1 cellular context compared by ENCODE assay signal in the genomic region with DNA sequence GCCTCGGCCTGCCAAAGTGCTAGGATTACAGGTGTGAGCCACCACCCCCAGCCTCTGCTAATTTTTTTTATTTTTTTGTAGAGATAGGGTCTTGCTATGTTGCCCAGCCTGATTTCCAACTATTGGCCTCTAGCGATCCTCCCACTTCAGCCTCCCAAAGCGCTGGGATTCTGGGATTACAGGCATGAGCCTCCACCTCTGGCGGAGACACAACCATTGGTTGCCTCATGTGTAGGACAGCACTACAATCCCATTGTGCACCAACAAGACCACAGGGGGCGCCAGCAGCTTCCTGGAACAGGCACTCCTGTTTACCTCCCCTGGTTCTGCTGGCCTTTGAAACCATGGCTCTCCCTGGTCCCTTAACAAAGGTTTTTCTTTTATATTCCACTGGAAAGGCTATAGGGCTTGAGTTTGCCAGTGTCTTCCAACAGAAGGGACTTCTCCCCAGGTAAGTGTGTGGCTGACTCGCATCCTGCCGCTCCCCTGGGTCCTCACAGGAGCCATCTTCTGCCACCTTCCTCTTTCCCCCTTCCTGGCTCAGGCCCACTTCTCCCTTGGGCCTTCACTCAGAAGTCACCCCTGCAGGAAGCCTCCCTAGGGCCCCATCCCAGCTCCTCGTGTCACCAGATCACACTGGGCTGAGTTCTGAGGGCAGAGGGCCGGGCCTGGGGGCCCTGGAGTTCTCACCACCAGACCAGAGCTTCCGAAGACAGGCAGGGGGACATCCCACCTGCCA.
A peak's percentile ranks its signal among the peaks of the same experiment; 100 is the strongest.
TF ChIP-seq lines count a peak whose summit lies in the region.

No MANE protein-coding gene starts in this region.

TF ChIP-seq in K562, 482 proteins besides CTCF, POLR2A, EP300 and RAD21 (continued from another document and continues in another):
- TF ChIP-seq, protein P1, sequence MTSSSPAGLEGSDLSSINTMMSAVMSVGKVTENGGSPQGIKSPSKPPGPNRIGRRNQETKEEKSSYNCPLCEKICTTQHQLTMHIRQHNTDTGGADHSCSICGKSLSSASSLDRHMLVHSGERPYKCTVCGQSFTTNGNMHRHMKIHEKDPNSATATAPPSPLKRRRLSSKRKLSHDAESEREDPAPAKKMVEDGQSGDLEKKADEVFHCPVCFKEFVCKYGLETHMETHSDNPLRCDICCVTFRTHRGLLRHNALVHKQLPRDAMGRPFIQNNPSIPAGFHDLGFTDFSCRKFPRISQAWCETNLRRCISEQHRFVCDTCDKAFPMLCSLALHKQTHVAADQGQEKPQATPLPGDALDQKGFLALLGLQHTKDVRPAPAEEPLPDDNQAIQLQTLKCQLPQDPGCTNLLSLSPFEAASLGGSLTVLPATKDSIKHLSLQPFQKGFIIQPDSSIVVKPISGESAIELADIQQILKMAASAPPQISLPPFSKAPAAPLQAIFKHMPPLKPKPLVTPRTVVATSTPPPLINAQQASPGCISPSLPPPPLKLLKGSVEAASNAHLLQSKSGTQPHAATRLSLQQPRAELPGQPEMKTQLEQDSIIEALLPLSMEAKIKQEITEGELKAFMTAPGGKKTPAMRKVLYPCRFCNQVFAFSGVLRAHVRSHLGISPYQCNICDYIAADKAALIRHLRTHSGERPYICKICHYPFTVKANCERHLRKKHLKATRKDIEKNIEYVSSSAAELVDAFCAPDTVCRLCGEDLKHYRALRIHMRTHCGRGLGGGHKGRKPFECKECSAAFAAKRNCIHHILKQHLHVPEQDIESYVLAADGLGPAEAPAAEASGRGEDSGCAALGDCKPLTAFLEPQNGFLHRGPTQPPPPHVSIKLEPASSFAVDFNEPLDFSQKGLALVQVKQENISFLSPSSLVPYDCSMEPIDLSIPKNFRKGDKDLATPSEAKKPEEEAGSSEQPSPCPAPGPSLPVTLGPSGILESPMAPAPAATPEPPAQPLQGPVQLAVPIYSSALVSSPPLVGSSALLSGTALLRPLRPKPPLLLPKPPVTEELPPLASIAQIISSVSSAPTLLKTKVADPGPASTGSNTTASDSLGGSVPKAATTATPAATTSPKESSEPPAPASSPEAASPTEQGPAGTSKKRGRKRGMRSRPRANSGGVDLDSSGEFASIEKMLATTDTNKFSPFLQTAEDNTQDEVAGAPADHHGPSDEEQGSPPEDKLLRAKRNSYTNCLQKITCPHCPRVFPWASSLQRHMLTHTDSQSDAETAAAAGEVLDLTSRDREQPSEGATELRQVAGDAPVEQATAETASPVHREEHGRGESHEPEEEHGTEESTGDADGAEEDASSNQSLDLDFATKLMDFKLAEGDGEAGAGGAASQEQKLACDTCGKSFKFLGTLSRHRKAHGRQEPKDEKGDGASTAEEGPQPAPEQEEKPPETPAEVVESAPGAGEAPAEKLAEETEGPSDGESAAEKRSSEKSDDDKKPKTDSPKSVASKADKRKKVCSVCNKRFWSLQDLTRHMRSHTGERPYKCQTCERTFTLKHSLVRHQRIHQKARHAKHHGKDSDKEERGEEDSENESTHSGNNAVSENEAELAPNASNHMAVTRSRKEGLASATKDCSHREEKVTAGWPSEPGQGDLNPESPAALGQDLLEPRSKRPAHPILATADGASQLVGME (CRISPR knock-in tag; IDR thresholded peaks at IDR 0.05) = no peak
- no peak for TF ChIP-seq OTX1 (CRISPR knock-in tag; IDR thresholded peaks at IDR 0.05)
- TF ChIP-seq, protein P2, sequence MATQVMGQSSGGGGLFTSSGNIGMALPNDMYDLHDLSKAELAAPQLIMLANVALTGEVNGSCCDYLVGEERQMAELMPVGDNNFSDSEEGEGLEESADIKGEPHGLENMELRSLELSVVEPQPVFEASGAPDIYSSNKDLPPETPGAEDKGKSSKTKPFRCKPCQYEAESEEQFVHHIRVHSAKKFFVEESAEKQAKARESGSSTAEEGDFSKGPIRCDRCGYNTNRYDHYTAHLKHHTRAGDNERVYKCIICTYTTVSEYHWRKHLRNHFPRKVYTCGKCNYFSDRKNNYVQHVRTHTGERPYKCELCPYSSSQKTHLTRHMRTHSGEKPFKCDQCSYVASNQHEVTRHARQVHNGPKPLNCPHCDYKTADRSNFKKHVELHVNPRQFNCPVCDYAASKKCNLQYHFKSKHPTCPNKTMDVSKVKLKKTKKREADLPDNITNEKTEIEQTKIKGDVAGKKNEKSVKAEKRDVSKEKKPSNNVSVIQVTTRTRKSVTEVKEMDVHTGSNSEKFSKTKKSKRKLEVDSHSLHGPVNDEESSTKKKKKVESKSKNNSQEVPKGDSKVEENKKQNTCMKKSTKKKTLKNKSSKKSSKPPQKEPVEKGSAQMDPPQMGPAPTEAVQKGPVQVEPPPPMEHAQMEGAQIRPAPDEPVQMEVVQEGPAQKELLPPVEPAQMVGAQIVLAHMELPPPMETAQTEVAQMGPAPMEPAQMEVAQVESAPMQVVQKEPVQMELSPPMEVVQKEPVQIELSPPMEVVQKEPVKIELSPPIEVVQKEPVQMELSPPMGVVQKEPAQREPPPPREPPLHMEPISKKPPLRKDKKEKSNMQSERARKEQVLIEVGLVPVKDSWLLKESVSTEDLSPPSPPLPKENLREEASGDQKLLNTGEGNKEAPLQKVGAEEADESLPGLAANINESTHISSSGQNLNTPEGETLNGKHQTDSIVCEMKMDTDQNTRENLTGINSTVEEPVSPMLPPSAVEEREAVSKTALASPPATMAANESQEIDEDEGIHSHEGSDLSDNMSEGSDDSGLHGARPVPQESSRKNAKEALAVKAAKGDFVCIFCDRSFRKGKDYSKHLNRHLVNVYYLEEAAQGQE (CRISPR knock-in tag; IDR thresholded peaks at IDR 0.05; ENCODE audit: low read depth) = no peak
- no peak for TF ChIP-seq ZNF24 (IDR thresholded peaks at IDR 0.05)
- TF ChIP-seq RCOR1 (IDR thresholded peaks at IDR 0.05; ENCODE audit: borderline replicate concordance in 1 of 2, low read depth in 2 of 2, low read length in 2 of 2) = no peak; a peak in 1 of 4 replicates
- TF ChIP-seq BACH1 (tag; IDR thresholded peaks at IDR 0.05) = no peak
- TF ChIP-seq ETV5 (CRISPR knock-in tag; IDR thresholded peaks at IDR 0.05; ENCODE audit: low read depth) = peak; percentile 47; the same call in 1 of the 2 replicates
- TF ChIP-seq ZNF507 (tag; conservative IDR thresholded peaks at IDR 0.05) = no peak
- TF ChIP-seq CEBPB (tag; IDR thresholded peaks at IDR 0.05) = no peak
- TF ChIP-seq, protein P3, sequence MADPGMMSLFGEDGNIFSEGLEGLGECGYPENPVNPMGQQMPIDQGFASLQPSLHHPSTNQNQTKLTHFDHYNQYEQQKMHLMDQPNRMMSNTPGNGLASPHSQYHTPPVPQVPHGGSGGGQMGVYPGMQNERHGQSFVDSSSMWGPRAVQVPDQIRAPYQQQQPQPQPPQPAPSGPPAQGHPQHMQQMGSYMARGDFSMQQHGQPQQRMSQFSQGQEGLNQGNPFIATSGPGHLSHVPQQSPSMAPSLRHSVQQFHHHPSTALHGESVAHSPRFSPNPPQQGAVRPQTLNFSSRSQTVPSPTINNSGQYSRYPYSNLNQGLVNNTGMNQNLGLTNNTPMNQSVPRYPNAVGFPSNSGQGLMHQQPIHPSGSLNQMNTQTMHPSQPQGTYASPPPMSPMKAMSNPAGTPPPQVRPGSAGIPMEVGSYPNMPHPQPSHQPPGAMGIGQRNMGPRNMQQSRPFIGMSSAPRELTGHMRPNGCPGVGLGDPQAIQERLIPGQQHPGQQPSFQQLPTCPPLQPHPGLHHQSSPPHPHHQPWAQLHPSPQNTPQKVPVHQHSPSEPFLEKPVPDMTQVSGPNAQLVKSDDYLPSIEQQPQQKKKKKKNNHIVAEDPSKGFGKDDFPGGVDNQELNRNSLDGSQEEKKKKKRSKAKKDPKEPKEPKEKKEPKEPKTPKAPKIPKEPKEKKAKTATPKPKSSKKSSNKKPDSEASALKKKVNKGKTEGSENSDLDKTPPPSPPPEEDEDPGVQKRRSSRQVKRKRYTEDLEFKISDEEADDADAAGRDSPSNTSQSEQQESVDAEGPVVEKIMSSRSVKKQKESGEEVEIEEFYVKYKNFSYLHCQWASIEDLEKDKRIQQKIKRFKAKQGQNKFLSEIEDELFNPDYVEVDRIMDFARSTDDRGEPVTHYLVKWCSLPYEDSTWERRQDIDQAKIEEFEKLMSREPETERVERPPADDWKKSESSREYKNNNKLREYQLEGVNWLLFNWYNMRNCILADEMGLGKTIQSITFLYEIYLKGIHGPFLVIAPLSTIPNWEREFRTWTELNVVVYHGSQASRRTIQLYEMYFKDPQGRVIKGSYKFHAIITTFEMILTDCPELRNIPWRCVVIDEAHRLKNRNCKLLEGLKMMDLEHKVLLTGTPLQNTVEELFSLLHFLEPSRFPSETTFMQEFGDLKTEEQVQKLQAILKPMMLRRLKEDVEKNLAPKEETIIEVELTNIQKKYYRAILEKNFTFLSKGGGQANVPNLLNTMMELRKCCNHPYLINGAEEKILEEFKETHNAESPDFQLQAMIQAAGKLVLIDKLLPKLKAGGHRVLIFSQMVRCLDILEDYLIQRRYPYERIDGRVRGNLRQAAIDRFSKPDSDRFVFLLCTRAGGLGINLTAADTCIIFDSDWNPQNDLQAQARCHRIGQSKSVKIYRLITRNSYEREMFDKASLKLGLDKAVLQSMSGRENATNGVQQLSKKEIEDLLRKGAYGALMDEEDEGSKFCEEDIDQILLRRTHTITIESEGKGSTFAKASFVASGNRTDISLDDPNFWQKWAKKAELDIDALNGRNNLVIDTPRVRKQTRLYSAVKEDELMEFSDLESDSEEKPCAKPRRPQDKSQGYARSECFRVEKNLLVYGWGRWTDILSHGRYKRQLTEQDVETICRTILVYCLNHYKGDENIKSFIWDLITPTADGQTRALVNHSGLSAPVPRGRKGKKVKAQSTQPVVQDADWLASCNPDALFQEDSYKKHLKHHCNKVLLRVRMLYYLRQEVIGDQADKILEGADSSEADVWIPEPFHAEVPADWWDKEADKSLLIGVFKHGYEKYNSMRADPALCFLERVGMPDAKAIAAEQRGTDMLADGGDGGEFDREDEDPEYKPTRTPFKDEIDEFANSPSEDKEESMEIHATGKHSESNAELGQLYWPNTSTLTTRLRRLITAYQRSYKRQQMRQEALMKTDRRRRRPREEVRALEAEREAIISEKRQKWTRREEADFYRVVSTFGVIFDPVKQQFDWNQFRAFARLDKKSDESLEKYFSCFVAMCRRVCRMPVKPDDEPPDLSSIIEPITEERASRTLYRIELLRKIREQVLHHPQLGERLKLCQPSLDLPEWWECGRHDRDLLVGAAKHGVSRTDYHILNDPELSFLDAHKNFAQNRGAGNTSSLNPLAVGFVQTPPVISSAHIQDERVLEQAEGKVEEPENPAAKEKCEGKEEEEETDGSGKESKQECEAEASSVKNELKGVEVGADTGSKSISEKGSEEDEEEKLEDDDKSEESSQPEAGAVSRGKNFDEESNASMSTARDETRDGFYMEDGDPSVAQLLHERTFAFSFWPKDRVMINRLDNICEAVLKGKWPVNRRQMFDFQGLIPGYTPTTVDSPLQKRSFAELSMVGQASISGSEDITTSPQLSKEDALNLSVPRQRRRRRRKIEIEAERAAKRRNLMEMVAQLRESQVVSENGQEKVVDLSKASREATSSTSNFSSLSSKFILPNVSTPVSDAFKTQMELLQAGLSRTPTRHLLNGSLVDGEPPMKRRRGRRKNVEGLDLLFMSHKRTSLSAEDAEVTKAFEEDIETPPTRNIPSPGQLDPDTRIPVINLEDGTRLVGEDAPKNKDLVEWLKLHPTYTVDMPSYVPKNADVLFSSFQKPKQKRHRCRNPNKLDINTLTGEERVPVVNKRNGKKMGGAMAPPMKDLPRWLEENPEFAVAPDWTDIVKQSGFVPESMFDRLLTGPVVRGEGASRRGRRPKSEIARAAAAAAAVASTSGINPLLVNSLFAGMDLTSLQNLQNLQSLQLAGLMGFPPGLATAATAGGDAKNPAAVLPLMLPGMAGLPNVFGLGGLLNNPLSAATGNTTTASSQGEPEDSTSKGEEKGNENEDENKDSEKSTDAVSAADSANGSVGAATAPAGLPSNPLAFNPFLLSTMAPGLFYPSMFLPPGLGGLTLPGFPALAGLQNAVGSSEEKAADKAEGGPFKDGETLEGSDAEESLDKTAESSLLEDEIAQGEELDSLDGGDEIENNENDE (IDR thresholded peaks at IDR 0.05; ENCODE audit: low read depth, low read length) = no peak
- 0 out of 4 replicates have a peak, but pooled peaks of 1 of the 2 experiments have one; percentile 7 for TF ChIP-seq TRIM24 (IDR thresholded peaks at IDR 0.05)
- TF ChIP-seq, protein P4, sequence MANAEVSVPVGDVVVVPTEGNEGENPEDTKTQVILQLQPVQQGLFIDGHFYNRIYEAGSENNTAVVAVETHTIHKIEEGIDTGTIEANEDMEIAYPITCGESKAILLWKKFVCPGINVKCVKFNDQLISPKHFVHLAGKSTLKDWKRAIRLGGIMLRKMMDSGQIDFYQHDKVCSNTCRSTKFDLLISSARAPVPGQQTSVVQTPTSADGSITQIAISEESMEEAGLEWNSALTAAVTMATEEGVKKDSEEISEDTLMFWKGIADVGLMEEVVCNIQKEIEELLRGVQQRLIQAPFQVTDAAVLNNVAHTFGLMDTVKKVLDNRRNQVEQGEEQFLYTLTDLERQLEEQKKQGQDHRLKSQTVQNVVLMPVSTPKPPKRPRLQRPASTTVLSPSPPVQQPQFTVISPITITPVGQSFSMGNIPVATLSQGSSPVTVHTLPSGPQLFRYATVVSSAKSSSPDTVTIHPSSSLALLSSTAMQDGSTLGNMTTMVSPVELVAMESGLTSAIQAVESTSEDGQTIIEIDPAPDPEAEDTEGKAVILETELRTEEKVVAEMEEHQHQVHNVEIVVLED (CRISPR knock-in tag; IDR thresholded peaks at IDR 0.05) = no peak
- no peak for TF ChIP-seq NR3C1 (CRISPR knock-in tag; IDR thresholded peaks at IDR 0.05)
- no peak for TF ChIP-seq HNRNPH1 (optimal IDR thresholded peaks at IDR 0.05; ENCODE audit: low read depth, low read length)
- TF ChIP-seq, protein P5, sequence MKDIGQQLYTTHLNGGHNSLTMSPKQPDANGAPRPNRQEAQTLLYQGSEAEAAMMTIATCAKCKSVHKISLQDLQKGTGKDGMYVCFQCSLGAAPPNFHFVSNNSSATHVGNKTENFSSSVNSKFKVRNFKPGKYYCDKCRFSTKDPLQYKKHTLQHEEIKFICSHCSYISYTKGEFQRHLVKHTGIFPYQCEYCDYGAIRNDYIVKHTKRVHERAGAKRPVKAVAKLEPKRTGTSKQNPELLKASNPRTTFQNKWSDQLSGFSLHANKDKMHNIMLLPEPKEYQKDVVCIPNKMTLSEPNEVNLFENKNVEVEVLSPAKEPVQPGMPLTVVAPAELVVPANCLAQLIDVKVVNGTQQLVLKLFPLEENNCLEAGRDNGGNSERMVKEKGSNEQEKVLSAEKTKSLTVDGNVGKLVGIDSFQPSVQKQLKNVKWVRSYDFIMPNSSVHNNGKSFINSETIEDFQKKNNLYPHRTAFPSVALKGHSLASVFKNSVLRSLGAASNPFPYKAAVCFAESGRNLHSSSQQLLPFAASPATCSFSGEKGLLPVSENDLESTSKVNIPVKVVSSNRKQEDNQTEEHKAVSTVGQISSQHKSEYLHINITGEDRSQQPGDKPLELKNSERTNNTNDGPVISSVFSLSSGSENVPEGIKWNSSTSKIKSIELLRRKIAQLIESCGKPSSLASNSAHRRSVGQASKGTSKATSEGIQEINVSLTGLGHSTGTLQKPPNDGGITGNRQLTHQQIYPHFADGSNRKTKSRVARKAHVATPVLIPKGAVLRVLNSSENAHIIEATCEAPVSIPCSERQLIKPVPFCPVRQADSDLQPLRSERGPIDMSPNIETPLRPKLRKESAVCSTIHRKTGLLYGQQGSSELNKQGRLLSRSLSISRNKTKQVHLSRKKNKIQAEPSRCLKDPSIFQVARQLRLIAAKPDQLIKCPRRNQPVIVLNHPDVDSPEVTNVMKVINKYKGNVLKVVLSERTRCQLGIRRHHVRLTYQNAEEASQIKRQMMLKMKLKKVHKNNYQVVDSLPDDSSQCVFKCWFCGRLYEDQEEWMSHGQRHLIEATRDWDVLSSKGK (CRISPR knock-in tag; IDR thresholded peaks at IDR 0.05) = no peak
- no peak for TF ChIP-seq HSF4 (CRISPR knock-in tag; IDR thresholded peaks at IDR 0.05; ENCODE audit: borderline replicate concordance)
